Comparison of ENCODE assay signal across 8 cellular contexts in genomic region chr6:145814501-145815350, GRCh38. TPM values are rescaled to one million over a fixed set of nuclear protein-coding genes. Genes with fewer than 3 reads are reported as not detected.
DNase-seq lines count a peak whose midpoint lies in the region; ATAC-seq and TF ChIP-seq lines count a peak whose summit lies in the region.

Gene FBXO30 (minus strand): TSS chr6:145814795. CDS start chr6:145806405, 8,390 bp downstream.

- H2BK120ac ChIP-seq in trophoblast cell (ENCODE audit: insufficient read depth, low read length, poor library complexity), result peak within 1 kb of the TSS; percentile 84

- no peak within 1 kb of the TSS for H3K23ac ChIP-seq in trophoblast cell (ENCODE audit: low read length)

- peak within 1 kb of the TSS; percentile 93 for H3K4me3 Mint-ChIP-seq in activated naive CD8-positive, alpha-beta T cell treated with anti-CD3 and anti-CD28 coated beads, Interleukin-2, amount 10 ng/mL, durations not matched to agents 7 days and 5 days

- no peaks in the 10 kb centered on the region for H3K36me3 ChIP-seq in trophoblast cell (ENCODE audit: control insufficient read depth in 1 of 2, insufficient read depth in 2 of 2, low read length in 2 of 2)
- no peaks in the 10 kb centered on the region for H3K36me3 ChIP-seq in transverse colon

- no peaks in the 10 kb centered on the region for H3K9me3 ChIP-seq in trophoblast cell (ENCODE audit: insufficient read depth, low read depth, low read length)
- H3K9me3 ChIP-seq in transverse colon, result no peaks in the 10 kb centered on the region

- H3K4me3 ChIP-seq in NB4 (ENCODE audit: low read depth, low read length), result peak within 1 kb of the TSS; percentile 88
- H3K4me3 ChIP-seq in trophoblast cell (ENCODE audit: low read depth, low read length), result peak within 1 kb of the TSS; percentile 99
- peak within 1 kb of the TSS; percentile 67 to 95 (median 80) for H3K4me3 ChIP-seq in transverse colon

- in situ Hi-C loops in transverse colon (cut with MboI; ENCODE audit: low pct_ligation_motif_present in 1 of 4, low pct_unique_long_range_greater_than_20kb in 1 of 4, low sequenced_read_pairs in 3 of 4), result loop anchor here in 2 of 4 donors (10.0 to 25.0 kb wide), 2 partner anchors 80 to 148 kb away; partner anchors contain the start of genes EPM2A (in 2 of the 2) and SHPRH (in 1 of the 2)

- H3K27ac ChIP-seq in trophoblast cell (ENCODE audit: low read depth, low read length) (peak within 1 kb of the TSS; percentile 97), transverse colon (peak within 1 kb of the TSS; percentile 95 to 99 (median 97))

- peak within 1 kb of the TSS; percentile 92 for H4K91ac ChIP-seq in trophoblast cell (ENCODE audit: low read depth, low read length)

- peak; percentile 75 for ATAC-seq in HG02571 (IDR thresholded peaks at IDR 0.05; ENCODE audit: unreplicated experiment)
- ATAC-seq in activated naive CD8-positive, alpha-beta T cell treated with anti-CD3 and anti-CD28 coated beads, Interleukin-2, amount 10 ng/mL, durations not matched to agents 7 days and 5 days (ENCODE audit: low read depth), result peak; percentile 83
- peak; percentile 98 for ATAC-seq in Right ventricle myocardium superior (ENCODE audit: poor library complexity)

- H3K27me3 Mint-ChIP-seq in activated naive CD8-positive, alpha-beta T cell treated with anti-CD3 and anti-CD28 coated beads, Interleukin-2, amount 10 ng/mL, durations not matched to agents 7 days and 5 days, result no peaks in the 10 kb centered on the region

- H3K27me3 ChIP-seq in trophoblast cell (ENCODE audit: insufficient read depth, low read length) (no peaks in the 10 kb centered on the region), transverse colon (no peaks in the 10 kb centered on the region)

- intact Hi-C loops in Right ventricle myocardium superior (cut with DNase I), result loop anchor here (5.0 kb wide), 1 partner anchor 77 kb away; the partner anchor contains the start of gene EPM2A
- intact Hi-C loops in transverse colon (cut with DNase I; ENCODE audit: low total_unique reads), result loop anchor here (10.0 kb wide), 1 partner anchor 70 kb away; no protein-coding TSS in a partner anchor

- H2AK5ac ChIP-seq in trophoblast cell (ENCODE audit: low read length), result peak within 1 kb of the TSS; percentile 50

- peak within 1 kb of the TSS; percentile 75 for H4K12ac ChIP-seq in trophoblast cell (ENCODE audit: low read depth, low read length)

- peak within 1 kb of the TSS; percentile 93 for H3K27ac Mint-ChIP-seq in activated naive CD8-positive, alpha-beta T cell treated with anti-CD3 and anti-CD28 coated beads, Interleukin-2, amount 10 ng/mL, durations not matched to agents 7 days and 5 days

- peak within 1 kb of the TSS; percentile 96 for H3K4me2 ChIP-seq in trophoblast cell (ENCODE audit: low read length)

- peaks cover 8% of the 10 kb centered on the region for H3K79me2 ChIP-seq in trophoblast cell (ENCODE audit: control insufficient read depth, insufficient read depth, low read length, poor library complexity)

- POLR2A ChIA-PET in activated naive CD8-positive, alpha-beta T cell treated with anti-CD3 and anti-CD28 coated beads, Interleukin-2, amount 10 ng/mL, durations not matched to agents 7 days and 5 days (lab: Charles Lee), result interaction anchor here (1.0 to 3.3 kb wide), 11 partner anchors 12 to 150 kb away, joined by 3 to 69 read pairs (median 3); partner anchors contain the start of genes EPM2A and SHPRH

- DNase-seq in NB4 (ENCODE audit: low read depth) (peak; percentile 95), SKM-1 (lab: John Stamatoyannopoulos, UW; ENCODE audit: unreplicated experiment) (peak; percentile 75), Right ventricle myocardium superior (peak; percentile 95), trophoblast cell (peak; percentile 90 to 94), transverse colon (peak; percentile 89)
- DNase-seq in activated naive CD8-positive, alpha-beta T cell treated with anti-CD3 and anti-CD28 coated beads, Interleukin-2, amount 10 ng/mL, durations not matched to agents 7 days and 5 days, result peak; percentile 94

- H3K4ac ChIP-seq in trophoblast cell (ENCODE audit: low read depth, low read length), result peak within 1 kb of the TSS; percentile 66

- TF ChIP-seq EP300 in transverse colon (IDR thresholded peaks at IDR 0.05; ENCODE audit: low read depth), result no peak

- peaks cover 15% of the 10 kb centered on the region for H3K79me1 ChIP-seq in trophoblast cell (ENCODE audit: low read length)

- no CpG with 5 or more reads among the region's 91 CpGs for WGBS in trophoblast cell (ENCODE audit: extremely low coverage, insufficient coverage, insufficient read length)
- WGBS in transverse colon (ENCODE audit: low coverage in 1 of 2), 2 donors, result 0% methylated on average over 75 of the region's 91 CpGs; no CpG with 5 or more reads in 1 of the 2 donors

- H3K4me1 ChIP-seq in trophoblast cell (ENCODE audit: control insufficient read depth in 1 of 2, insufficient read depth in 2 of 2, low read length in 2 of 2) (peaks cover 0 to 2% of the 10 kb centered on the region in 2 experiments), transverse colon (peaks cover 0 to 46% (median 19%) of the 10 kb centered on the region in 4 donors)

- peak within 1 kb of the TSS; percentile 94 for H2BK5ac ChIP-seq in trophoblast cell (ENCODE audit: low read depth, low read length, poor library complexity)

- peak; percentile 58 for TF ChIP-seq POLR2A in GM10847 (IDR thresholded peaks at IDR 0.05; ENCODE audit: extremely low read depth, insufficient read length)
- peak; percentile 87 for TF ChIP-seq POLR2A in NB4 (IDR thresholded peaks at IDR 0.05; ENCODE audit: extremely low read depth, insufficient read length)
- peak; percentile 69 for TF ChIP-seq POLR2A in transverse colon (IDR thresholded peaks at IDR 0.05)

- peaks cover 25% of the 10 kb centered on the region for H3K4me1 Mint-ChIP-seq in activated naive CD8-positive, alpha-beta T cell treated with anti-CD3 and anti-CD28 coated beads, Interleukin-2, amount 10 ng/mL, durations not matched to agents 7 days and 5 days

- peak within 1 kb of the TSS; percentile 91 for H2AFZ ChIP-seq in trophoblast cell (ENCODE audit: insufficient read depth, low read length, poor library complexity)

- peak within 1 kb of the TSS; percentile 99 for H3K18ac ChIP-seq in trophoblast cell (ENCODE audit: low read length)

- peaks cover 1% of the 10 kb centered on the region for H3K36me3 Mint-ChIP-seq in activated naive CD8-positive, alpha-beta T cell treated with anti-CD3 and anti-CD28 coated beads, Interleukin-2, amount 10 ng/mL, durations not matched to agents 7 days and 5 days

- peak within 1 kb of the TSS; percentile 87 for H4K8ac ChIP-seq in trophoblast cell (ENCODE audit: low read depth, low read length)

- no peaks in the 10 kb centered on the region for H3K9me3 Mint-ChIP-seq in activated naive CD8-positive, alpha-beta T cell treated with anti-CD3 and anti-CD28 coated beads, Interleukin-2, amount 10 ng/mL, durations not matched to agents 7 days and 5 days

- no peak for TF ChIP-seq CTCF in NB4 (IDR thresholded peaks at IDR 0.05; ENCODE audit: low read depth, low read length)
- TF ChIP-seq CTCF in transverse colon (IDR thresholded peaks at IDR 0.05), result peak in 4 of 5 experiments; percentile 22 to 66 (median 52)

- peak within 1 kb of the TSS; percentile 56 for H2BK12ac ChIP-seq in trophoblast cell (ENCODE audit: low read length)

- peak within 1 kb of the TSS; percentile 99 for H3K9ac ChIP-seq in trophoblast cell (ENCODE audit: low read length)

- peak within 1 kb of the TSS; percentile 97 for H3K14ac ChIP-seq in trophoblast cell (ENCODE audit: low read length)

RNA-seq across cellular contexts. Expression of gene FBXO30, which starts in this region (rescaled TPM):
- 1 to 10 TPM; 6.6 to 7.2 TPM for total RNA-seq in activated naive CD8-positive, alpha-beta T cell treated with anti-CD3 and anti-CD28 coated beads, Interleukin-2, amount 10 ng/mL, durations not matched to agents 7 days and 5 days
- total RNA-seq in Right ventricle myocardium superior (12.8 TPM), transverse colon (10 to 100 TPM in 1 of 4 donors, 1 to 10 TPM in 3; 6.0 to 13.0 (median 9.2) TPM)
- 6.3 and 6.6 TPM in 2 replicates for polyA plus RNA-seq in trophoblast cell (2013)

Comparison
In these comparisons a context has a peak if more than half of its experiments do, and no peak if none do; other contexts are left out.
1. Peak in every context shown above with its lines: DNase-seq, ATAC-seq, H3K4me3 ChIP-seq and H3K27ac ChIP-seq.